17 cellular contexts compared by ENCODE assay signal in the genomic region with DNA sequence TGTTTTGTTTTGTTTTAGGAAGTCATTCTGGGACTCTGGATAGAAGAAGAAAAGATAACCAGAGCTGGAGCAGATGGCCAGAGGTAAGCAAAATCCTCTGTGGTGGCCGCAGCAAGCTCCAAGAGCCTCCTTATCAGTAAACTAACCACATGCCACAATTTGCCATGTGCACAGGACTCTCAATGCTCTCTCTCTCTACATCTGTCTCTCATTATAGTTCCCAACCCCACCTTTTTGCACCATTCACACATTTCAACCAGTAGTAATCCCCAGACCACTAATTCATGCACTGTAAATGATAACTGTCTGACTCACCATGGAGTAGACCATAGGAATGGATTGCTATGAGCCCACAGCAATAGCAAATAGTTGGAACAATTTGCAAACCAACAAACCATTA.
DNase-seq lines count a peak whose midpoint lies in the region; FAIRE-seq and TF ChIP-seq lines count a peak whose summit lies in the region.
"Had no signal": no experiment of that assay in that cellular context is flagged by ENCODE, and none has a peak within 500 bp of the region (broad histone marks: within the 10 kb centered on the region; RNA-seq: fewer than 3 reads in every experiment).

No MANE protein-coding gene starts in this region.

- H2AFZ ChIP-seq in SK-N-SH (ENCODE audit: low read depth), result no peak overlapping the region

- no peak overlapping the region for H4K8ac ChIP-seq in mesendoderm (ENCODE audit: low read depth, low read length)

- H3K27ac ChIP-seq in SK-N-SH (ENCODE audit: low read depth in 2 of 2, low read length in 1 of 2) (peak overlapping the region in 1 of 2 experiments; percentile 41; a peak in 1 of 4 replicates), mesendoderm (ENCODE audit: low read depth, low read length) (no peak overlapping the region)
- H3K27ac ChIP-seq: BLaER1 treated with 17β-estradiol and CSF1 and Interleukin-3, amounts not matched to agents 10 nM and 100 nM had no signal

- TF ChIP-seq RAD21 in SK-N-SH (IDR thresholded peaks at IDR 0.05; ENCODE audit: low read length), result no peak

- H3K4me3 ChIP-seq in SK-N-SH (ENCODE audit: low read depth in 2 of 2, low read length in 1 of 2) (no peak overlapping the region), mesendoderm (ENCODE audit: low read length) (no peak overlapping the region)
- H3K4me3 ChIP-seq: BLaER1 treated with 17β-estradiol and CSF1 and Interleukin-3, amounts not matched to agents 10 nM and 100 nM; HAP-1 had no signal

- no peak overlapping the region for H3K4ac ChIP-seq in mesendoderm (ENCODE audit: low read depth, low read length)

- no peaks in the 10 kb centered on the region for H4K20me1 ChIP-seq in SK-N-SH (ENCODE audit: insufficient read depth)
- H4K20me1 ChIP-seq: BLaER1 treated with 17β-estradiol and CSF1 and Interleukin-3, amounts not matched to agents 10 nM and 100 nM had no signal

- H3K9ac ChIP-seq in SK-N-SH (no peak overlapping the region), mesendoderm (ENCODE audit: low read length) (no peak overlapping the region)
- H3K9ac ChIP-seq: BLaER1 treated with 17β-estradiol and CSF1 and Interleukin-3, amounts not matched to agents 10 nM and 100 nM had no signal

- H3K4me1 ChIP-seq in SK-N-SH (ENCODE audit: control insufficient read depth in 1 of 2, insufficient read depth in 2 of 2, low read depth in 1 of 2, low read length in 1 of 2) (peaks cover 0 to 6% of the 10 kb centered on the region in 2 experiments; a peak in 1 of 4 replicates), mesendoderm (ENCODE audit: control insufficient read depth, low read depth, low read length) (no peaks in the 10 kb centered on the region)
- H3K4me1 ChIP-seq: BLaER1 treated with 17β-estradiol and CSF1 and Interleukin-3, amounts not matched to agents 10 nM and 100 nM; HAP-1 had no signal

- no peaks in the 10 kb centered on the region for H3K79me2 ChIP-seq in SK-N-SH (ENCODE audit: insufficient read depth)
- H3K79me2 ChIP-seq in mesendoderm (ENCODE audit: control insufficient read depth, insufficient read depth, low read length), result no peaks in the 10 kb centered on the region

- no peak overlapping the region for H2BK120ac ChIP-seq in mesendoderm (ENCODE audit: low read depth, low read length)

- POLR2A ChIA-PET in SK-N-SH (lab: Yijun Ruan, JAX), result no interaction called here

- CTCF ChIA-PET in SK-N-SH (lab: Yijun Ruan, JAX), result no interaction called here

- FAIRE-seq in GM19239 (lab: Jason Lieb, UNC), result no peak

- H2AK5ac ChIP-seq in mesendoderm (ENCODE audit: low read length), result no peak overlapping the region

- no peak overlapping the region for H3K18ac ChIP-seq in mesendoderm (ENCODE audit: low read length)

- peak in 1 of 2 experiments; percentile 56; a peak in 1 of 4 replicates for TF ChIP-seq EP300 in SK-N-SH (IDR thresholded peaks at IDR 0.05; ENCODE audit: borderline replicate concordance in 1 of 2, low read depth in 1 of 2, low read length in 1 of 2)

- 5% methylated on average over 1 of the region's 1 CpG for WGBS in SK-N-SH (ENCODE audit: low lambda C conversion rate)
- WGBS in mesendoderm (ENCODE audit: extremely low coverage, insufficient coverage, low lambda C conversion rate), result no CpG with 5 or more reads among the region's 1 CpG

- DNase-seq in DMS 273 (lab: John Stamatoyannopoulos, UW; ENCODE audit: unreplicated experiment), result peak; percentile 86
- DNase-seq in M059J (ENCODE audit: low read depth), result peak; percentile 83
- peak; percentile 43 for DNase-seq in SK-N-SH
- peak; percentile 26 for DNase-seq in mesendoderm
- DNase-seq in anterior cingulate cortex (lab: John Stamatoyannopoulos, UW), result no peak
- DNase-seq in GM19239 (ENCODE audit: insufficient read length, low spot score), result no peak
- DNase-seq in NCI-H187 (lab: John Stamatoyannopoulos, UW), result no peak
- no peak for DNase-seq in amygdala (lab: John Stamatoyannopoulos, UW)
- DNase-seq: DMS153, NCI-H1048, NCI-H1694, NCI-H446, NCI-H774, RPMI8226, T-helper 1 cell had no signal

- TF ChIP-seq CTCF in SK-N-SH (IDR thresholded peaks at IDR 0.05), result no peak

- H4K5ac ChIP-seq in mesendoderm (ENCODE audit: low read length), result no peak overlapping the region

- H3K27me3 ChIP-seq in SK-N-SH (ENCODE audit: insufficient read depth) (no peaks in the 10 kb centered on the region), mesendoderm (ENCODE audit: insufficient read depth, low read length, poor library complexity) (no peaks in the 10 kb centered on the region)
- H3K27me3 ChIP-seq: BLaER1 treated with 17β-estradiol and CSF1 and Interleukin-3, amounts not matched to agents 10 nM and 100 nM had no signal

- no peaks in the 10 kb centered on the region for H3F3A ChIP-seq in SK-N-SH (replicated peaks; ENCODE audit: insufficient read depth)

- H3K36me3 ChIP-seq in SK-N-SH (replicated peaks in 1 of 2; ENCODE audit: control insufficient read depth in 1 of 2, insufficient read depth in 2 of 2, low read length in 1 of 2) (no peaks in the 10 kb centered on the region), mesendoderm (ENCODE audit: control insufficient read depth, insufficient read depth, low read length) (no peaks in the 10 kb centered on the region)
- H3K36me3 ChIP-seq: BLaER1 treated with 17β-estradiol and CSF1 and Interleukin-3, amounts not matched to agents 10 nM and 100 nM; HAP-1 had no signal

- no peaks in the 10 kb centered on the region for H3K79me1 ChIP-seq in mesendoderm (ENCODE audit: low read length)

- H2BK5ac ChIP-seq in mesendoderm (ENCODE audit: low read length), result no peak overlapping the region

- no peak overlapping the region for H2BK15ac ChIP-seq in mesendoderm (replicated peaks; ENCODE audit: low read depth)

- H3K4me2 ChIP-seq in SK-N-SH (no peak overlapping the region), mesendoderm (ENCODE audit: low read length) (no peak overlapping the region)
- H3K4me2 ChIP-seq: BLaER1 treated with 17β-estradiol and CSF1 and Interleukin-3, amounts not matched to agents 10 nM and 100 nM had no signal

- no peak overlapping the region for H3K56ac ChIP-seq in mesendoderm (ENCODE audit: low read length)

- H3K23ac ChIP-seq in mesendoderm (ENCODE audit: low read length), result no peak overlapping the region

- peaks cover 3% of the 10 kb centered on the region; the same call in 1 of the 2 replicates for H3K9me3 ChIP-seq in SK-N-SH
- H3K9me3 ChIP-seq: BLaER1 treated with 17β-estradiol and CSF1 and Interleukin-3, amounts not matched to agents 10 nM and 100 nM; HAP-1 had no signal

- no peaks in the 10 kb centered on the region for H3K9me2 ChIP-seq in SK-N-SH

TF ChIP-seq in SK-N-SH, 30 proteins besides CTCF, POLR2A, EP300 and RAD21:
- 0 out of 2 replicates have a peak, but pooled peaks have one; percentile 25 for TF ChIP-seq TCF12 (IDR thresholded peaks at IDR 0.05)
- TF ChIP-seq FOXJ3 (CRISPR knock-in tag; IDR thresholded peaks at IDR 0.05), result peak; percentile 68
- TF ChIP-seq CHD2 (IDR thresholded peaks at IDR 0.05; ENCODE audit: low read length, partially characterized antibody), result peak; percentile 55
- TF ChIP-seq, protein P1, sequence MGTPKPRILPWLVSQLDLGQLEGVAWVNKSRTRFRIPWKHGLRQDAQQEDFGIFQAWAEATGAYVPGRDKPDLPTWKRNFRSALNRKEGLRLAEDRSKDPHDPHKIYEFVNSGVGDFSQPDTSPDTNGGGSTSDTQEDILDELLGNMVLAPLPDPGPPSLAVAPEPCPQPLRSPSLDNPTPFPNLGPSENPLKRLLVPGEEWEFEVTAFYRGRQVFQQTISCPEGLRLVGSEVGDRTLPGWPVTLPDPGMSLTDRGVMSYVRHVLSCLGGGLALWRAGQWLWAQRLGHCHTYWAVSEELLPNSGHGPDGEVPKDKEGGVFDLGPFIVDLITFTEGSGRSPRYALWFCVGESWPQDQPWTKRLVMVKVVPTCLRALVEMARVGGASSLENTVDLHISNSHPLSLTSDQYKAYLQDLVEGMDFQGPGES (IDR thresholded peaks at IDR 0.05; ENCODE audit: low read depth, low read length), result no peak
- peak; percentile 37; the same call in 1 of the 2 replicates for TF ChIP-seq MXI1 (IDR thresholded peaks at IDR 0.05; ENCODE audit: low read depth, low read length)
- peak; percentile 76 for TF ChIP-seq GATA2 (CRISPR knock-in tag; IDR thresholded peaks at IDR 0.05)
- no peak for TF ChIP-seq POLR2AphosphoS5 (IDR thresholded peaks at IDR 0.05; ENCODE audit: low read depth, low read length)
- TF ChIP-seq, protein P2, sequence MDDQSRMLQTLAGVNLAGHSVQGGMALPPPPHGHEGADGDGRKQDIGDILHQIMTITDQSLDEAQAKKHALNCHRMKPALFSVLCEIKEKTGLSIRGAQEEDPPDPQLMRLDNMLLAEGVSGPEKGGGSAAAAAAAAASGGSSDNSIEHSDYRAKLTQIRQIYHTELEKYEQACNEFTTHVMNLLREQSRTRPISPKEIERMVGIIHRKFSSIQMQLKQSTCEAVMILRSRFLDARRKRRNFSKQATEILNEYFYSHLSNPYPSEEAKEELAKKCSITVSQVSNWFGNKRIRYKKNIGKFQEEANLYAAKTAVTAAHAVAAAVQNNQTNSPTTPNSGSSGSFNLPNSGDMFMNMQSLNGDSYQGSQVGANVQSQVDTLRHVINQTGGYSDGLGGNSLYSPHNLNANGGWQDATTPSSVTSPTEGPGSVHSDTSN (IDR thresholded peaks at IDR 0.05), result no peak

Comparison
In these comparisons a context has a peak if more than half of its experiments do, and no peak if none do; other contexts are left out.
1. DNase-seq: peak in DMS 273 (single experiment), M059J (single experiment), SK-N-SH (single experiment) and mesendoderm (single experiment); none in anterior cingulate cortex (0 of 58), GM19239 (single experiment), NCI-H187 (0 of 2) and amygdala (0 of 56).